1 cellular context compared by ENCODE assay signal in genomic region chr10:133325392-133325760, GRCh38.
TF ChIP-seq lines count a peak whose summit lies in the region.

No MANE protein-coding gene starts in this region.

TF ChIP-seq in IMR-90, 13 proteins besides CTCF, POLR2A, EP300 and RAD21:
- TF ChIP-seq MAZ (IDR thresholded peaks at IDR 0.05; ENCODE audit: borderline replicate concordance, low read depth, low read length) (no peak), NFE2L2 (IDR thresholded peaks at IDR 0.05; ENCODE audit: low read depth, low read length) (no peak), SMC3 (IDR thresholded peaks at IDR 0.05; ENCODE audit: low read depth, low read length) (no peak), RCOR1 (IDR thresholded peaks at IDR 0.05; ENCODE audit: insufficient replicate concordance, low read length) (no peak), CEBPB (IDR thresholded peaks at IDR 0.05; ENCODE audit: low read depth, low read length) (no peak), ELK1 (IDR thresholded peaks at IDR 0.05; ENCODE audit: borderline replicate concordance, low read depth, low read length) (no peak)
TF ChIP-seq in IMR-90: peak in this region for 0.
